ENCODE assay signal across 33 cellular contexts in genomic region chr7:155604504-155604997, GRCh38. TPM values are rescaled to one million over a fixed set of nuclear protein-coding genes. Genes with fewer than 3 reads are reported as not detected.
"Had no signal": no experiment of that assay in that cellular context is flagged by ENCODE, and none has a peak within 500 bp of the region (broad histone marks: within the 10 kb centered on the region; RNA-seq: fewer than 3 reads in every experiment).

No MANE protein-coding gene starts in this region.

- H2AFZ ChIP-seq: neural progenitor cell had no signal

- H3K36me3 ChIP-seq: heart left ventricle, lower lobe of right lung, neural progenitor cell, ovary, right lobe of liver, stomach, thyroid gland, transverse colon, upper lobe of left lung, vagina had no signal

- DNase-seq: heart left ventricle; hypothalamus; immature natural killer cell; lower lobe of right lung; mammary epithelial cell; mesenchymal stem cell; naive B cell; natural killer cell; nephron progenitor cell; ovary; right lobe of liver; stimulated activated CD4-positive, alpha-beta T cell treated with anti-CD3 and anti-CD28 coated beads, Interleukin-12 subunit alpha, Interleukin-12 subunit beta, amount 100 ng/mL, for 4 hours; stimulated activated CD4-positive, alpha-beta T cell treated with anti-CD3 and anti-CD28 coated beads, Interleukin-15, amount 100 ng/mL, for 24 hours; stimulated activated CD4-positive, alpha-beta T cell treated with anti-CD3 and anti-CD28 coated beads, Interleukin-2, amount 100 ng/mL, for 24 hours; stimulated activated CD4-positive, alpha-beta T cell treated with anti-CD3 and anti-CD28 coated beads, Interleukin-4, amount 100 ng/mL, for 1 hour; stimulated activated naive B cell treated with anti-CD40 and anti-IgM and Interleukin-4, amounts not matched to agents 10 μg/mL and 1 μg/mL and 100 μg/mL, for 72 hours; stimulated activated naive CD8-positive, alpha-beta T cell treated with anti-CD3 and anti-CD28 coated beads, Interleukin-15, Interleukin-2, amounts not matched to agents 100 U/mL and 50 U/mL, for 24 hours; stomach; testis; thyroid gland; transverse colon; upper lobe of left lung had no signal

- H3K4me3 ChIP-seq: heart left ventricle, lower lobe of right lung, neural progenitor cell, ovary, right lobe of liver, skin epidermis, stomach, testis, thyroid gland, transverse colon, upper lobe of left lung, vagina had no signal

- FAIRE-seq: islet of Langerhans had no signal

- H3K27me3 ChIP-seq: ovary, right lobe of liver, testis, thyroid gland, upper lobe of left lung, vagina had no signal

- H3K27ac ChIP-seq: heart left ventricle, lower lobe of right lung, neural progenitor cell, ovary, right lobe of liver, skin epidermis, stomach, testis, thyroid gland, transverse colon, upper lobe of left lung, vagina had no signal

- H3K9me3 ChIP-seq: heart left ventricle, lower lobe of right lung, ovary, right lobe of liver, stomach, testis, thyroid gland, transverse colon, upper lobe of left lung, vagina had no signal

- ATAC-seq: heart left ventricle; lower lobe of right lung; natural killer cell; right lobe of liver; stimulated activated naive B cell treated with anti-CD40 and anti-IgM and Interleukin-4, amounts not matched to agents 10 μg/mL and 1 μg/mL and 100 μg/mL, for 72 hours; stimulated activated naive CD8-positive, alpha-beta T cell treated with anti-CD3 and anti-CD28 coated beads, Interleukin-15, Interleukin-2, amounts not matched to agents 100 U/mL and 50 U/mL, for 24 hours had no signal

- H3K9ac ChIP-seq: neural progenitor cell had no signal

- H3K4me2 ChIP-seq: neural progenitor cell had no signal

- H3K4me1 ChIP-seq: heart left ventricle, lower lobe of right lung, neural progenitor cell, right lobe of liver, stomach, testis, thyroid gland, transverse colon, upper lobe of left lung, vagina had no signal

RNA-seq across cellular contexts. Expression of gene CNPY1, which starts 58.2 kb away (rescaled TPM):
- total RNA-seq: heart left ventricle, kidney epithelial cell, liver, lower lobe of right lung, mammary epithelial cell, mesothelial cell of epicardium, mononuclear cell, natural killer cell, omental fat pad, ovary, progenitor cell of endocrine pancreas, thyroid gland, transverse colon, upper lobe of left lung, vagina had no signal
- polyA plus RNA-seq: heart left ventricle, immature natural killer cell, liver, mammary epithelial cell, stomach, urinary bladder had no signal
